ENCODE assay signal across 17 cellular contexts in genomic region chr20:1275919-1276318, GRCh38. TPM values are rescaled to one million over a fixed set of nuclear protein-coding genes. Genes with fewer than 3 reads are reported as not detected.
"Had no signal": no experiment of that assay in that cellular context is flagged by ENCODE, and none has a peak within 500 bp of the region (broad histone marks: within the 10 kb centered on the region; RNA-seq: fewer than 3 reads in every experiment).

No MANE protein-coding gene starts in this region.

- ATAC-seq: gastroesophageal sphincter, left lung, sciatic nerve, T-cell had no signal

- H3K27me3 ChIP-seq: cardiac muscle cell, dorsolateral prefrontal cortex, gastroesophageal sphincter, left lung, ovary, thyroid gland, vagina had no signal

- H3K36me3 ChIP-seq: cardiac muscle cell, left lung, ovary, thyroid gland, vagina had no signal

- H3K4me1 Mint-ChIP-seq: memory B cell, neural crest cell had no signal

- H3K9me3 Mint-ChIP-seq: activated CD4-positive, alpha-beta memory T cell treated with anti-CD3 and anti-CD28 coated beads for 36 hours; activated naive CD4-positive, alpha-beta T cell treated with anti-CD3 and anti-CD28 coated beads, Interleukin-2, amount 10 ng/mL, durations not matched to agents 7 days and 5 days; activated T-helper 2 cell treated with anti-CD3 and anti-CD28 coated beads, Interferon-gamma antibody, Interleukin-2, Interleukin-4, amounts not matched to agents 10 μg/mL and 5 μg/mL and 100 μg/mL, durations not matched to agents 14 hours and 24 hours and 36 hours; memory B cell; neural crest cell; T-cell had no signal

- H3K36me3 Mint-ChIP-seq: activated CD4-positive, alpha-beta memory T cell treated with anti-CD3 and anti-CD28 coated beads for 36 hours; memory B cell had no signal

- H3K4me3 ChIP-seq: cardiac muscle cell, gastroesophageal sphincter, left lung, ovary, thyroid gland, vagina had no signal

- H3K27ac ChIP-seq: cardiac muscle cell, gastroesophageal sphincter, left lung, ovary, vagina had no signal

- H3K4me2 ChIP-seq: SK-N-SH had no signal

- H3K4me3 Mint-ChIP-seq: activated CD4-positive, alpha-beta memory T cell treated with anti-CD3 and anti-CD28 coated beads for 36 hours; activated naive CD4-positive, alpha-beta T cell treated with anti-CD3 and anti-CD28 coated beads, Interleukin-2, amount 10 ng/mL, durations not matched to agents 7 days and 5 days; memory B cell; neural crest cell had no signal

- H3K4me1 ChIP-seq: gastroesophageal sphincter, left lung, vagina had no signal

- H3K27me3 Mint-ChIP-seq: activated CD4-positive, alpha-beta memory T cell treated with anti-CD3 and anti-CD28 coated beads for 36 hours; activated naive CD4-positive, alpha-beta T cell treated with anti-CD3 and anti-CD28 coated beads, Interleukin-2, amount 10 ng/mL, durations not matched to agents 7 days and 5 days; memory B cell; T-cell had no signal

- H3K9me3 ChIP-seq: gastroesophageal sphincter, left lung, ovary, SK-N-SH, thyroid gland, vagina had no signal

- DNase-seq: activated CD4-positive, alpha-beta memory T cell treated with anti-CD3 and anti-CD28 coated beads for 36 hours; activated naive CD4-positive, alpha-beta T cell treated with anti-CD3 and anti-CD28 coated beads, Interleukin-2, amount 10 ng/mL, durations not matched to agents 7 days and 5 days; dorsolateral prefrontal cortex; erythroblast; left lung; ovary; SK-N-SH; T1000 had no signal

- H3K27ac Mint-ChIP-seq: activated CD4-positive, alpha-beta memory T cell treated with anti-CD3 and anti-CD28 coated beads for 36 hours; activated naive CD4-positive, alpha-beta T cell treated with anti-CD3 and anti-CD28 coated beads, Interleukin-2, amount 10 ng/mL, durations not matched to agents 7 days and 5 days; activated T-helper 2 cell treated with anti-CD3 and anti-CD28 coated beads, Interferon-gamma antibody, Interleukin-2, Interleukin-4, amounts not matched to agents 10 μg/mL and 5 μg/mL and 100 μg/mL, durations not matched to agents 14 hours and 24 hours and 36 hours; memory B cell had no signal

- H3K9ac ChIP-seq: SK-N-SH had no signal

RNA-seq across cellular contexts. Expression of gene RAD21L1, which starts 50.1 kb away (rescaled TPM):
- total RNA-seq: activated CD4-positive, alpha-beta memory T cell treated with anti-CD3 and anti-CD28 coated beads for 36 hours; activated T-helper 2 cell treated with anti-CD3 and anti-CD28 coated beads, Interferon-gamma antibody, Interleukin-2, Interleukin-4, amounts not matched to agents 10 μg/mL and 5 μg/mL and 100 μg/mL, durations not matched to agents 14 hours and 24 hours and 36 hours; gastroesophageal sphincter; left lung; neural crest cell; ovary; sciatic nerve; thyroid gland; vagina had no signal
